ENCODE assay signal across 8 cellular contexts in the genomic region with DNA sequence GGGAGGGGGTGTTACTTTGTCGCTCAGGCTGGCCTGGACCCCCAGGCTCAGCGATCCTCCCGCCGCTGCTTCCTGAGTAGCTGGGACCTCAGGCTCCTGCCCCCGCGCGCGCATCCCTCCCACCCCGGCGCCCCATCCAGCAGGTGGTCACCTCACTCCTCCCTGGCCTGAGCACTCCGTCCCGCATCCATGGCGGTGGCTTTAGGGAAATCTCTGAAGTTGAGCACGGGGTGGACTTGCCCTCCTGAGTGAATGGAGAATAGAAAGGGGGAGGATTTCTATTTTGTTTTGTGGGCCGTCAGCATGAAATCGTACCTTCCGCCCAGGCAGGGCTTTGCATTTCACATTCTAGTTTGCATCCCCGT. TPM values are rescaled to one million over a fixed set of nuclear protein-coding genes. Genes with fewer than 3 reads are reported as not detected.
DNase-seq lines count a peak whose midpoint lies in the region; ATAC-seq, FAIRE-seq and TF ChIP-seq lines count a peak whose summit lies in the region.

No MANE protein-coding gene starts in this region.

- DNase-seq in NCI-H2029 (lab: John Stamatoyannopoulos, UW) (peak; percentile 32), NCI-H2029 treated with DMSO at 0.1 percent for 48 hours (lab: John Stamatoyannopoulos, UW) (no peak), breast epithelium (ENCODE audit: low spot score in 2 of 2) (no peak), lung (ENCODE audit: low spot score) (no peak), upper lobe of left lung (peak; percentile 21 to 74), posterior vena cava (ENCODE audit: low spot score) (no peak), urothelium cell line (ENCODE audit: low spot score) (no peak)

- 1 to 2% methylated on average over 18 of the region's 18 CpGs for WGBS in lung, 2 donors
- 1% methylated on average over 13 to 18 of the region's 18 CpGs for WGBS in upper lobe of left lung, 2 donors

- no peaks in the 10 kb centered on the region for H3K36me3 ChIP-seq in HUES48 (ENCODE audit: control insufficient read depth, insufficient read depth, low read length)
- H3K36me3 ChIP-seq in breast epithelium = no peaks in the 10 kb centered on the region
- H3K36me3 ChIP-seq in lung (ENCODE audit: control insufficient read depth in 2 of 2, insufficient read depth in 2 of 2, low read length in 2 of 2) = no peaks in the 10 kb centered on the region
- H3K36me3 ChIP-seq in upper lobe of left lung = no peaks in the 10 kb centered on the region

- TF ChIP-seq POLR2A in breast epithelium (IDR thresholded peaks at IDR 0.05) (no peak), upper lobe of left lung (IDR thresholded peaks at IDR 0.05) (no peak)

- intact Hi-C loops in breast epithelium (cut with DNase I; ENCODE audit: low total_unique reads) = no loop called here
- intact Hi-C loops in posterior vena cava (cut with DNase I) = no loop called here

- no peak for TF ChIP-seq EP300 in upper lobe of left lung (IDR thresholded peaks at IDR 0.05)

- H3K27me3 ChIP-seq in HUES48 (ENCODE audit: control insufficient read depth, insufficient read depth, low read length) (no peaks in the 10 kb centered on the region), breast epithelium (no peaks in the 10 kb centered on the region), lung (ENCODE audit: control insufficient read depth, insufficient read depth) (no peaks in the 10 kb centered on the region), upper lobe of left lung (no peaks in the 10 kb centered on the region)

- H3K9ac ChIP-seq in HUES48 (ENCODE audit: low read depth, low read length) = no peak overlapping the region

- ATAC-seq in lung (ENCODE audit: insufficient read depth, low FRiP score) = peak; percentile 5
- peak; percentile 12 to 44 for ATAC-seq in upper lobe of left lung (ENCODE audit: low FRiP score in 2 of 2)

- no peaks in the 10 kb centered on the region for H3K9me3 ChIP-seq in HUES48 (ENCODE audit: control insufficient read depth, insufficient read depth, low read length)
- peaks cover 0 to 5% of the 10 kb centered on the region in 2 donors for H3K9me3 ChIP-seq in breast epithelium
- H3K9me3 ChIP-seq in lung (ENCODE audit: control insufficient read depth in 2 of 2, insufficient read depth in 1 of 2, low read length in 1 of 2) = peaks cover 0 to 5% of the 10 kb centered on the region in 2 donors
- peaks cover 0 to 7% (median 3%) of the 10 kb centered on the region in 4 donors for H3K9me3 ChIP-seq in upper lobe of left lung

- H3K27ac ChIP-seq in HUES48 (ENCODE audit: low read depth, low read length) = peak overlapping the region; percentile 64
- H3K27ac ChIP-seq in breast epithelium = peak overlapping the region in 1 of 2 donors; percentile 77
- peak overlapping the region in 1 of 2 donors; percentile 40 for H3K27ac ChIP-seq in lung (ENCODE audit: low read depth in 1 of 2, low read length in 1 of 2)
- H3K27ac ChIP-seq in upper lobe of left lung = peak overlapping the region in 3 of 4 donors; percentile 80 to 87 (median 83)

- no peak for FAIRE-seq in urothelium cell line (lab: Jason Lieb, UNC)

- H3K4me3 ChIP-seq in HUES48 (ENCODE audit: low read depth, low read length) (peak overlapping the region; percentile 99), breast epithelium (peak overlapping the region; percentile 69 to 78 (median 76)), lung (peak overlapping the region; percentile 48), upper lobe of left lung (peak overlapping the region; percentile 70 to 78 (median 73))

- H3K4me1 ChIP-seq in HUES48 (ENCODE audit: control insufficient read depth, insufficient read depth, low read length) = peaks cover 18% of the 10 kb centered on the region
- no peaks in the 10 kb centered on the region for H3K4me1 ChIP-seq in breast epithelium
- peaks cover 0 to 5% of the 10 kb centered on the region in 2 donors for H3K4me1 ChIP-seq in lung (ENCODE audit: control insufficient read depth in 2 of 2, insufficient read depth in 2 of 2, low read length in 2 of 2)
- peaks cover 5 to 17% (median 14%) of the 10 kb centered on the region in 4 donors for H3K4me1 ChIP-seq in upper lobe of left lung

- TF ChIP-seq CTCF in breast epithelium (IDR thresholded peaks at IDR 0.05) (no peak), lung (IDR thresholded peaks at IDR 0.05; ENCODE audit: control extremely low read depth, extremely low read depth) (no peak), upper lobe of left lung (IDR thresholded peaks at IDR 0.05) (no peak)

RNA-seq across cellular contexts. Expression of gene ZNF813, which starts 0.4 kb away (rescaled TPM):
- 1 to 10 TPM; 3.3 to 7.0 (median 3.4) TPM for total RNA-seq in breast epithelium
- total RNA-seq in lung = 1 to 10 TPM; 2.8 to 5.3 TPM
- 1 to 10 TPM; 1.2 TPM for polyA plus RNA-seq in lung
- total RNA-seq in upper lobe of left lung = 1 to 10 TPM; 2.2 to 8.4 (median 3.1) TPM
- total RNA-seq in posterior vena cava = 1 to 10 TPM; 2.5 to 2.9 TPM

RNA-seq across cellular contexts. Expression of gene ZNF761, which starts 35.3 kb away (rescaled TPM):
- total RNA-seq in breast epithelium (10 to 100 TPM; 14.1 to 20.9 (median 17.0) TPM), lung (10 to 100 TPM in 1 of 2 donors, 1 to 10 TPM in 1; 7.9 to 11.4 TPM), upper lobe of left lung (10 to 100 TPM in 2 of 6 donors, 1 to 10 TPM in 4; 5.0 to 26.2 (median 9.5) TPM), posterior vena cava (1 to 10 TPM; 9.6 to 9.9 TPM)
- 1 to 10 TPM; 6.4 TPM for polyA plus RNA-seq in lung

Comparison
In these comparisons a context has a peak if more than half of its experiments do, and no peak if none do; other contexts are left out.
1. DNase-seq: peak in NCI-H2029 (single experiment) and upper lobe of left lung (2 of 2); none in NCI-H2029 treated with DMSO at 0.1 percent for 48 hours (single experiment), breast epithelium (0 of 2), lung (single experiment), posterior vena cava (single experiment) and urothelium cell line (single experiment).
2. H3K4me3 ChIP-seq: peak in every context shown above with its lines; median percentile 99 in HUES48; 76 in breast epithelium; 73 in upper lobe of left lung; 48 in lung.